In the genomic region with DNA sequence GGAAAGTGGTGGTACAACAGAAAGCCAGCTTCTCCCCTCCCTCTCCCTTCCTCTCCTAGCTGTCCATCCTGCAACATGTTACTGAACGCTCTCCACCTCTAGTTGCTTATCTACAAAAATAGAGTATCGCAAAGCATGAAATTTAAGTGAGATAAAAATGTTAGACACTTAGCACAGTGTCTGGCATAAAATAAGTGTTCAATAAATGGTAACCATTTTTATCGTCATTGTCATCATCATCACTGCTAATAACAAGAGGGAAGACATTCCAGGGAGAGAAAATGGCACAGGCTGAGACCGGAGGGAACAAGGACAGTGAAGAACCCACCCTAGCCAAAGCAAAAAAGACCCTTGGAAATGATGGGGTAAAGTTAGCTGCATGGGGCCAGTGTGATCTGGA, we compare ENCODE assay signal across 32 cellular contexts. TPM values are rescaled to one million over a fixed set of nuclear protein-coding genes. Genes with fewer than 3 reads are reported as not detected.
"Had no signal": no experiment of that assay in that cellular context is flagged by ENCODE, and none has a peak within 500 bp of the region (broad histone marks: within the 10 kb centered on the region; RNA-seq: fewer than 3 reads in every experiment).

No MANE protein-coding gene starts in this region.

- H3K4me3 Mint-ChIP-seq: mesothelial cell of epicardium; natural killer cell; nephron progenitor cell; neural progenitor cell; stimulated activated effector memory CD8-positive, alpha-beta T cell treated with anti-CD3 and anti-CD28 coated beads, Interleukin-12 subunit alpha, Interleukin-12 subunit beta, amount 100 ng/mL, for 72 hours; stimulated activated naive CD8-positive, alpha-beta T cell treated with anti-CD3 and anti-CD28 coated beads, Interleukin-15, amount 100 ng/mL, for 72 hours had no signal

- H3K27me3 Mint-ChIP-seq: naive B cell; stimulated activated naive CD8-positive, alpha-beta T cell treated with anti-CD3 and anti-CD28 coated beads, Interleukin-15, amount 100 ng/mL, for 72 hours had no signal

- H3K27me3 ChIP-seq: neural progenitor cell, ovary, spleen, testis, thyroid gland, transverse colon, upper lobe of left lung, vagina had no signal

- H3K9me3 ChIP-seq: left ventricle myocardium inferior, ovary, spleen, testis, thyroid gland, transverse colon, upper lobe of left lung, vagina had no signal

- DNase-seq: islet precursor cell; left ventricle myocardium inferior; mesendoderm; naive B cell; natural killer cell; nephron progenitor cell; ovary; retina; right cardiac atrium; small intestine; spleen; stimulated activated CD4-positive, alpha-beta T cell treated with anti-CD3 and anti-CD28 coated beads, Interleukin-4, amount 100 ng/mL, for 24 hours; stimulated activated naive CD4-positive, alpha-beta T cell treated with Interleukin-2 at 50 U/mL for 16 hours; stimulated activated naive CD8-positive, alpha-beta T cell treated with anti-CD3 and anti-CD28 coated beads, Interleukin-15, amount 100 ng/mL, for 72 hours; substantia nigra; testis; thyroid gland; transverse colon; upper lobe of left lung had no signal

- H3K36me3 Mint-ChIP-seq: natural killer cell; neural progenitor cell; stimulated activated effector memory CD8-positive, alpha-beta T cell treated with anti-CD3 and anti-CD28 coated beads, Interleukin-12 subunit alpha, Interleukin-12 subunit beta, amount 100 ng/mL, for 72 hours had no signal

- H3K4me2 ChIP-seq: neural progenitor cell had no signal

- H3K27ac ChIP-seq: left ventricle myocardium inferior, neural progenitor cell, ovary, spleen, testis, thyroid gland, transverse colon, upper lobe of left lung, vagina had no signal

- ATAC-seq: natural killer cell; right cardiac atrium; sciatic nerve; stimulated activated effector memory CD8-positive, alpha-beta T cell treated with anti-CD3 and anti-CD28 coated beads, Interleukin-12 subunit alpha, Interleukin-12 subunit beta, amount 100 ng/mL, for 72 hours; stimulated activated naive CD8-positive, alpha-beta T cell treated with anti-CD3 and anti-CD28 coated beads, Interleukin-15, amount 100 ng/mL, for 72 hours had no signal

- H2AFZ ChIP-seq: neural progenitor cell had no signal

- H3K9ac ChIP-seq: neural progenitor cell had no signal

- H3K4me1 ChIP-seq: left ventricle myocardium inferior, testis, thyroid gland, transverse colon, upper lobe of left lung, vagina had no signal

- H3K27ac Mint-ChIP-seq: mesothelial cell of epicardium; natural killer cell; nephron progenitor cell; neural progenitor cell; progenitor cell of endocrine pancreas; stimulated activated effector memory CD8-positive, alpha-beta T cell treated with anti-CD3 and anti-CD28 coated beads, Interleukin-12 subunit alpha, Interleukin-12 subunit beta, amount 100 ng/mL, for 72 hours had no signal

- H3K4me3 ChIP-seq: left ventricle myocardium inferior, lung, neural progenitor cell, ovary, spleen, testis, thyroid gland, transverse colon, upper lobe of left lung, vagina had no signal

- H3K36me3 ChIP-seq: neural progenitor cell, ovary, thyroid gland, transverse colon had no signal

RNA-seq across cellular contexts. Expression of a gene that starts 38.7 kb away (rescaled TPM):
- total RNA-seq: kidney epithelial cell had no signal

RNA-seq across cellular contexts. Expression of a gene that starts 53.2 kb away (rescaled TPM):
- total RNA-seq: kidney epithelial cell, left ventricle myocardium inferior, lower leg skin, lung, mesothelial cell of epicardium, mononuclear cell, natural killer cell, omental fat pad, ovary, progenitor cell of endocrine pancreas, pulmonary artery endothelial cell, right cardiac atrium, sciatic nerve, spleen, testis, thyroid gland, transverse colon, upper lobe of left lung, urinary bladder, vagina had no signal
- polyA plus RNA-seq: lung, ovary, right cardiac atrium, small intestine, spleen, urinary bladder had no signal
